In the genomic region with DNA sequence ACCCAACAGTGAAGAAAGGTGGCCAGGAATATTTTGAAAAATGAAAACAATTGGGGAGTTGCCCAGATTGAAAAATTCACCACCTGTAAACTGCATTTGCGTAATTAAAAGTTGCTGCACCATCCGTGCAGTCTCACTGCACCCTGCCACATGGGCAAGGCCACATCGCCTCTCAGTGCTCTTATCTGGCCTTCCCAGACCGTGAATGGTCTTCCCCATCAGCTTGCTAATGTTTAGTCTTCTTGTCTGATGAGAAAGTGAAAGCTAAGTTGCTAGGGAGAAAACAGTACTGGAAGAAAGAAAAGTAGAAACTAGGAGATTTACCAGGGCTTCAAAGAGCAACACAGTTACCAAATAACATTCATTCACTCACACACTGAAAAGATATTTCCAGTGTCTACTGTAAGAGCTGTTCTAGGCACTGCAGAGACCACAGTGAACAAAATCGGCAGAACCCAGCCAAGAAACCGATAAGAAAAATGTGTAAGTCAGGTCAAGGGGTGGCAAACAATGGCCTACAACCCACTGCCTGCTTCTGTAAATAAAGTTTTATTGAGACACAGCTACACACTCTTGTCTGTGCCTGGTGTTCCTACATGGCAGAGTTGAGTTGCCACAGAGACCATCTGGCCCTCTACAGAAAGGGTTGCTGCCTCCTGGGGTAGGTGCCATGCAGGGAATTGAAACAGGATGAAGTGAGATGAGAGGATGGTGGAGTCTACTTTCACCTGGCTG, we compare ENCODE assay signal across 1 cellular context.
TF ChIP-seq lines count a peak whose summit lies in the region.

No MANE protein-coding gene starts in this region.

TF ChIP-seq in H1, 55 proteins besides CTCF, POLR2A, EP300 and RAD21:
- TF ChIP-seq POU5F1 (IDR thresholded peaks at IDR 0.05; ENCODE audit: low read depth, low read length) (no peak), ASH2L (IDR thresholded peaks at IDR 0.05; ENCODE audit: low read length) (no peak), NRF1 (IDR thresholded peaks at IDR 0.05; ENCODE audit: low read depth, low read length) (no peak), TBP (IDR thresholded peaks at IDR 0.05; ENCODE audit: low read depth, low read length) (no peak), CTBP2 (IDR thresholded peaks at IDR 0.05; ENCODE audit: borderline replicate concordance, insufficient read depth, insufficient read length, low read length) (no peak), BRCA1 (IDR thresholded peaks at IDR 0.05; ENCODE audit: low read depth, low read length) (no peak), RBBP5 (IDR thresholded peaks at IDR 0.05; ENCODE audit: borderline replicate concordance, low read depth, low read length) (no peak), EGR1 (IDR thresholded peaks at IDR 0.05; ENCODE audit: borderline replicate concordance, low read depth, low read length) (no peak), SAP30 (IDR thresholded peaks at IDR 0.05; ENCODE audit: insufficient read depth, insufficient replicate concordance, low read length) (no peak), YY1 (IDR thresholded peaks at IDR 0.05; ENCODE audit: low read depth, low read length) (no peak), CREB1 (IDR thresholded peaks at IDR 0.05) (no peak), SP4 (IDR thresholded peaks at IDR 0.05; ENCODE audit: low read length) (no peak), TEAD4 (IDR thresholded peaks at IDR 0.05; ENCODE audit: low read depth, low read length) (no peak), SP1 (IDR thresholded peaks at IDR 0.05; ENCODE audit: low read depth, low read length) (no peak), HDAC2 (IDR thresholded peaks at IDR 0.05; ENCODE audit: borderline replicate concordance in 1 of 2, low read depth in 2 of 2, low read length in 2 of 2) (no peak), RNF2 (IDR thresholded peaks at IDR 0.05; ENCODE audit: borderline replicate concordance, low read depth, low read length, missing control alignments, poor library complexity, severe bottlenecking) (no peak)
- TF ChIP-seq, protein P1, sequence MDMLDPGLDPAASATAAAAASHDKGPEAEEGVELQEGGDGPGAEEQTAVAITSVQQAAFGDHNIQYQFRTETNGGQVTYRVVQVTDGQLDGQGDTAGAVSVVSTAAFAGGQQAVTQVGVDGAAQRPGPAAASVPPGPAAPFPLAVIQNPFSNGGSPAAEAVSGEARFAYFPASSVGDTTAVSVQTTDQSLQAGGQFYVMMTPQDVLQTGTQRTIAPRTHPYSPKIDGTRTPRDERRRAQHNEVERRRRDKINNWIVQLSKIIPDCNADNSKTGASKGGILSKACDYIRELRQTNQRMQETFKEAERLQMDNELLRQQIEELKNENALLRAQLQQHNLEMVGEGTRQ (IDR thresholded peaks at IDR 0.05; ENCODE audit: low read length), result no peak
- TF ChIP-seq, protein P2, sequence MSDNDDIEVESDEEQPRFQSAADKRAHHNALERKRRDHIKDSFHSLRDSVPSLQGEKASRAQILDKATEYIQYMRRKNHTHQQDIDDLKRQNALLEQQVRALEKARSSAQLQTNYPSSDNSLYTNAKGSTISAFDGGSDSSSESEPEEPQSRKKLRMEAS (IDR thresholded peaks at IDR 0.05), result no peak
- TF ChIP-seq, protein P3, sequence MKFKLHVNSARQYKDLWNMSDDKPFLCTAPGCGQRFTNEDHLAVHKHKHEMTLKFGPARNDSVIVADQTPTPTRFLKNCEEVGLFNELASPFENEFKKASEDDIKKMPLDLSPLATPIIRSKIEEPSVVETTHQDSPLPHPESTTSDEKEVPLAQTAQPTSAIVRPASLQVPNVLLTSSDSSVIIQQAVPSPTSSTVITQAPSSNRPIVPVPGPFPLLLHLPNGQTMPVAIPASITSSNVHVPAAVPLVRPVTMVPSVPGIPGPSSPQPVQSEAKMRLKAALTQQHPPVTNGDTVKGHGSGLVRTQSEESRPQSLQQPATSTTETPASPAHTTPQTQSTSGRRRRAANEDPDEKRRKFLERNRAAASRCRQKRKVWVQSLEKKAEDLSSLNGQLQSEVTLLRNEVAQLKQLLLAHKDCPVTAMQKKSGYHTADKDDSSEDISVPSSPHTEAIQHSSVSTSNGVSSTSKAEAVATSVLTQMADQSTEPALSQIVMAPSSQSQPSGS (IDR thresholded peaks at IDR 0.05; ENCODE audit: low read length), result no peak
- TF ChIP-seq, protein P4, sequence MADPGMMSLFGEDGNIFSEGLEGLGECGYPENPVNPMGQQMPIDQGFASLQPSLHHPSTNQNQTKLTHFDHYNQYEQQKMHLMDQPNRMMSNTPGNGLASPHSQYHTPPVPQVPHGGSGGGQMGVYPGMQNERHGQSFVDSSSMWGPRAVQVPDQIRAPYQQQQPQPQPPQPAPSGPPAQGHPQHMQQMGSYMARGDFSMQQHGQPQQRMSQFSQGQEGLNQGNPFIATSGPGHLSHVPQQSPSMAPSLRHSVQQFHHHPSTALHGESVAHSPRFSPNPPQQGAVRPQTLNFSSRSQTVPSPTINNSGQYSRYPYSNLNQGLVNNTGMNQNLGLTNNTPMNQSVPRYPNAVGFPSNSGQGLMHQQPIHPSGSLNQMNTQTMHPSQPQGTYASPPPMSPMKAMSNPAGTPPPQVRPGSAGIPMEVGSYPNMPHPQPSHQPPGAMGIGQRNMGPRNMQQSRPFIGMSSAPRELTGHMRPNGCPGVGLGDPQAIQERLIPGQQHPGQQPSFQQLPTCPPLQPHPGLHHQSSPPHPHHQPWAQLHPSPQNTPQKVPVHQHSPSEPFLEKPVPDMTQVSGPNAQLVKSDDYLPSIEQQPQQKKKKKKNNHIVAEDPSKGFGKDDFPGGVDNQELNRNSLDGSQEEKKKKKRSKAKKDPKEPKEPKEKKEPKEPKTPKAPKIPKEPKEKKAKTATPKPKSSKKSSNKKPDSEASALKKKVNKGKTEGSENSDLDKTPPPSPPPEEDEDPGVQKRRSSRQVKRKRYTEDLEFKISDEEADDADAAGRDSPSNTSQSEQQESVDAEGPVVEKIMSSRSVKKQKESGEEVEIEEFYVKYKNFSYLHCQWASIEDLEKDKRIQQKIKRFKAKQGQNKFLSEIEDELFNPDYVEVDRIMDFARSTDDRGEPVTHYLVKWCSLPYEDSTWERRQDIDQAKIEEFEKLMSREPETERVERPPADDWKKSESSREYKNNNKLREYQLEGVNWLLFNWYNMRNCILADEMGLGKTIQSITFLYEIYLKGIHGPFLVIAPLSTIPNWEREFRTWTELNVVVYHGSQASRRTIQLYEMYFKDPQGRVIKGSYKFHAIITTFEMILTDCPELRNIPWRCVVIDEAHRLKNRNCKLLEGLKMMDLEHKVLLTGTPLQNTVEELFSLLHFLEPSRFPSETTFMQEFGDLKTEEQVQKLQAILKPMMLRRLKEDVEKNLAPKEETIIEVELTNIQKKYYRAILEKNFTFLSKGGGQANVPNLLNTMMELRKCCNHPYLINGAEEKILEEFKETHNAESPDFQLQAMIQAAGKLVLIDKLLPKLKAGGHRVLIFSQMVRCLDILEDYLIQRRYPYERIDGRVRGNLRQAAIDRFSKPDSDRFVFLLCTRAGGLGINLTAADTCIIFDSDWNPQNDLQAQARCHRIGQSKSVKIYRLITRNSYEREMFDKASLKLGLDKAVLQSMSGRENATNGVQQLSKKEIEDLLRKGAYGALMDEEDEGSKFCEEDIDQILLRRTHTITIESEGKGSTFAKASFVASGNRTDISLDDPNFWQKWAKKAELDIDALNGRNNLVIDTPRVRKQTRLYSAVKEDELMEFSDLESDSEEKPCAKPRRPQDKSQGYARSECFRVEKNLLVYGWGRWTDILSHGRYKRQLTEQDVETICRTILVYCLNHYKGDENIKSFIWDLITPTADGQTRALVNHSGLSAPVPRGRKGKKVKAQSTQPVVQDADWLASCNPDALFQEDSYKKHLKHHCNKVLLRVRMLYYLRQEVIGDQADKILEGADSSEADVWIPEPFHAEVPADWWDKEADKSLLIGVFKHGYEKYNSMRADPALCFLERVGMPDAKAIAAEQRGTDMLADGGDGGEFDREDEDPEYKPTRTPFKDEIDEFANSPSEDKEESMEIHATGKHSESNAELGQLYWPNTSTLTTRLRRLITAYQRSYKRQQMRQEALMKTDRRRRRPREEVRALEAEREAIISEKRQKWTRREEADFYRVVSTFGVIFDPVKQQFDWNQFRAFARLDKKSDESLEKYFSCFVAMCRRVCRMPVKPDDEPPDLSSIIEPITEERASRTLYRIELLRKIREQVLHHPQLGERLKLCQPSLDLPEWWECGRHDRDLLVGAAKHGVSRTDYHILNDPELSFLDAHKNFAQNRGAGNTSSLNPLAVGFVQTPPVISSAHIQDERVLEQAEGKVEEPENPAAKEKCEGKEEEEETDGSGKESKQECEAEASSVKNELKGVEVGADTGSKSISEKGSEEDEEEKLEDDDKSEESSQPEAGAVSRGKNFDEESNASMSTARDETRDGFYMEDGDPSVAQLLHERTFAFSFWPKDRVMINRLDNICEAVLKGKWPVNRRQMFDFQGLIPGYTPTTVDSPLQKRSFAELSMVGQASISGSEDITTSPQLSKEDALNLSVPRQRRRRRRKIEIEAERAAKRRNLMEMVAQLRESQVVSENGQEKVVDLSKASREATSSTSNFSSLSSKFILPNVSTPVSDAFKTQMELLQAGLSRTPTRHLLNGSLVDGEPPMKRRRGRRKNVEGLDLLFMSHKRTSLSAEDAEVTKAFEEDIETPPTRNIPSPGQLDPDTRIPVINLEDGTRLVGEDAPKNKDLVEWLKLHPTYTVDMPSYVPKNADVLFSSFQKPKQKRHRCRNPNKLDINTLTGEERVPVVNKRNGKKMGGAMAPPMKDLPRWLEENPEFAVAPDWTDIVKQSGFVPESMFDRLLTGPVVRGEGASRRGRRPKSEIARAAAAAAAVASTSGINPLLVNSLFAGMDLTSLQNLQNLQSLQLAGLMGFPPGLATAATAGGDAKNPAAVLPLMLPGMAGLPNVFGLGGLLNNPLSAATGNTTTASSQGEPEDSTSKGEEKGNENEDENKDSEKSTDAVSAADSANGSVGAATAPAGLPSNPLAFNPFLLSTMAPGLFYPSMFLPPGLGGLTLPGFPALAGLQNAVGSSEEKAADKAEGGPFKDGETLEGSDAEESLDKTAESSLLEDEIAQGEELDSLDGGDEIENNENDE (IDR thresholded peaks at IDR 0.05; ENCODE audit: insufficient replicate concordance, low read length), result no peak
